8 cellular contexts compared by ENCODE assay signal in genomic region chr22:27885977-27886842, GRCh38. TPM values are rescaled to one million over a fixed set of nuclear protein-coding genes. Genes with fewer than 3 reads are reported as not detected.
DNase-seq lines count a peak whose midpoint lies in the region; ATAC-seq and TF ChIP-seq lines count a peak whose summit lies in the region.

No MANE protein-coding gene starts in this region.

- no peak overlapping the region for H3K4me2 ChIP-seq in PC-9

- H3K4me1 Mint-ChIP-seq in activated T-helper 2 cell treated with anti-CD3 and anti-CD28 coated beads, Interferon-gamma antibody, Interleukin-2, Interleukin-4, amounts not matched to agents 10 μg/mL and 5 μg/mL and 100 μg/mL, durations not matched to agents 14 hours and 24 hours and 36 hours (ENCODE audit: low read depth) = peaks cover 7% of the 10 kb centered on the region

- H3K4me3 ChIP-seq in AG04450 (ENCODE audit: low read depth, low read length) (no peak overlapping the region), GM12864 (ENCODE audit: low read depth, low read length) (no peak overlapping the region), PC-9 (no peak overlapping the region), body of pancreas (no peak overlapping the region)

- no peak overlapping the region for H3K27ac Mint-ChIP-seq in activated T-helper 2 cell treated with anti-CD3 and anti-CD28 coated beads, Interferon-gamma antibody, Interleukin-2, Interleukin-4, amounts not matched to agents 10 μg/mL and 5 μg/mL and 100 μg/mL, durations not matched to agents 14 hours and 24 hours and 36 hours

- TF ChIP-seq CTCF in AG04450 (IDR thresholded peaks at IDR 0.05; ENCODE audit: low read depth, low read length) (peak; percentile 82), GM12864 (IDR thresholded peaks at IDR 0.05; ENCODE audit: low read depth, low read length, missing control alignments) (peak; percentile 75), PC-9 (conservative IDR thresholded peaks at IDR 0.05) (peak; percentile 96), body of pancreas (IDR thresholded peaks at IDR 0.05) (peak; percentile 67 to 88 (median 79))

- no peaks in the 10 kb centered on the region for H3K9me3 Mint-ChIP-seq in activated T-helper 2 cell treated with anti-CD3 and anti-CD28 coated beads, Interferon-gamma antibody, Interleukin-2, Interleukin-4, amounts not matched to agents 10 μg/mL and 5 μg/mL and 100 μg/mL, durations not matched to agents 14 hours and 24 hours and 36 hours

- POLR2A ChIA-PET in AG04450 (lab: Yijun Ruan, JAX) = interaction anchor here (1.7 to 3.2 kb wide), 2 partner anchors 34 to 101 kb away, joined by 7 to 17 read pairs; partner anchors contain the start of gene PITPNB
- POLR2A ChIA-PET in PC-9 (lab: Charles Lee; ENCODE audit: unreplicated experiment) = no interaction called here

- H3F3A ChIP-seq in PC-9 (ENCODE audit: insufficient read depth, low read depth) = peaks cover 44% of the 10 kb centered on the region; the same call in 1 of the 2 replicates

- H3K27me3 ChIP-seq in AG04450 (ENCODE audit: control insufficient read depth, insufficient read depth, low read length) = no peaks in the 10 kb centered on the region
- no peaks in the 10 kb centered on the region for H3K27me3 ChIP-seq in PC-9 (ENCODE audit: insufficient read depth, low read depth)
- no peaks in the 10 kb centered on the region for H3K27me3 ChIP-seq in body of pancreas

- ATAC-seq in body of pancreas (peak; percentile 68), GM19023 (IDR thresholded peaks at IDR 0.05; ENCODE audit: unreplicated experiment) (no peak)

- H3K9me2 ChIP-seq in PC-9 (ENCODE audit: insufficient read depth) = no peaks in the 10 kb centered on the region

- H3K27me3 Mint-ChIP-seq in activated T-helper 2 cell treated with anti-CD3 and anti-CD28 coated beads, Interferon-gamma antibody, Interleukin-2, Interleukin-4, amounts not matched to agents 10 μg/mL and 5 μg/mL and 100 μg/mL, durations not matched to agents 14 hours and 24 hours and 36 hours (ENCODE audit: low read depth) = no peaks in the 10 kb centered on the region

- DNase-seq in AG04450 (ENCODE audit: low read depth, low spot score) (peak; percentile 91), GM12864 (ENCODE audit: low read depth) (no peak), PC-9 (peak; percentile 9 to 70), body of pancreas (peak; percentile 39 to 64 (median 46)), iris pigment epithelial cell (ENCODE audit: low read depth) (peak; percentile 93)
- peak; percentile 25 for DNase-seq in stimulated activated CD4-positive, alpha-beta T cell treated with anti-CD3 and anti-CD28 coated beads, Interleukin-2, amount 100 ng/mL, for 4 hours (ENCODE audit: low read depth)
- DNase-seq in activated T-helper 2 cell treated with anti-CD3 and anti-CD28 coated beads, Interferon-gamma antibody, Interleukin-2, Interleukin-4, amounts not matched to agents 10 μg/mL and 5 μg/mL and 100 μg/mL, durations not matched to agents 14 hours and 24 hours and 36 hours (ENCODE audit: low spot score) = no peak

- TF ChIP-seq POLR2A in body of pancreas (IDR thresholded peaks at IDR 0.05) = no peak

- peaks cover 13% of the 10 kb centered on the region for H3K79me2 ChIP-seq in PC-9 (ENCODE audit: low read depth)

- H3K9me3 ChIP-seq in AG04450 (ENCODE audit: control insufficient read depth, insufficient read depth, low read length) (no peaks in the 10 kb centered on the region), PC-9 (ENCODE audit: insufficient read depth, low read depth) (no peaks in the 10 kb centered on the region), body of pancreas (no peaks in the 10 kb centered on the region)

- H3K36me3 ChIP-seq in PC-9 (ENCODE audit: low read depth) (peaks cover 24% of the 10 kb centered on the region), body of pancreas (replicated peaks in 1 of 2; ENCODE audit: insufficient read depth in 1 of 2, low read depth in 2 of 2) (peaks cover 0 to 9% of the 10 kb centered on the region in 2 donors)

- peaks cover 59% of the 10 kb centered on the region for H4K20me1 ChIP-seq in PC-9 (ENCODE audit: insufficient read depth)

- H3K27ac ChIP-seq in AG04450 (ENCODE audit: low read depth, low read length) (peak overlapping the region; percentile 92), PC-9 (no peak overlapping the region), body of pancreas (peak overlapping the region in 1 of 4 donors; percentile 5)

- H2AFZ ChIP-seq in PC-9 = no peak overlapping the region

- H3K36me3 Mint-ChIP-seq in activated T-helper 2 cell treated with anti-CD3 and anti-CD28 coated beads, Interferon-gamma antibody, Interleukin-2, Interleukin-4, amounts not matched to agents 10 μg/mL and 5 μg/mL and 100 μg/mL, durations not matched to agents 14 hours and 24 hours and 36 hours (ENCODE audit: low read depth) = peaks cover 61% of the 10 kb centered on the region

- CTCF ChIA-PET in AG04450 (lab: Charles Lee) (interaction anchor here (0.6 to 3.3 kb wide), 26 partner anchors 8 to 544 kb away, joined by 3 to 17 read pairs (median 4); no protein-coding TSS in a partner anchor), PC-9 (lab: Charles Lee) (interaction anchor here (0.6 to 1.0 kb wide), 4 partner anchors 18 to 124 kb away, joined by 3 to 4 read pairs (median 3); no protein-coding TSS in a partner anchor)

- H3K4me1 ChIP-seq in PC-9 (replicated peaks; ENCODE audit: insufficient read depth) (peaks cover 7% of the 10 kb centered on the region), body of pancreas (peaks cover 18% of the 10 kb centered on the region)

- intact Hi-C loops in PC-9 (cut with micrococcal nuclease; ENCODE audit: unreplicated experiment) (loop anchor here (1.0 kb wide), 1 partner anchor 123 kb away; no protein-coding TSS in a partner anchor), body of pancreas (cut with DNase I) (loop anchor here (5.0 kb wide), 1 partner anchor 126 kb away; no protein-coding TSS in a partner anchor)
- intact Hi-C loops in activated T-helper 2 cell treated with anti-CD3 and anti-CD28 coated beads, Interferon-gamma antibody, Interleukin-2, Interleukin-4, amounts not matched to agents 10 μg/mL and 5 μg/mL and 100 μg/mL, durations not matched to agents 14 hours and 24 hours and 36 hours (cut with micrococcal nuclease) = loop anchor here (1.0 kb wide), 1 partner anchor 123 kb away; no protein-coding TSS in a partner anchor

- no TSS peak for BruUV-seq in PC-9 (replicated peaks; lab: Mats Ljungman, UMichigan)

- WGBS in body of pancreas, 2 donors = 79 to 84% methylated on average over 3 of the region's 3 CpGs

- no peak overlapping the region for H3K4me3 Mint-ChIP-seq in activated T-helper 2 cell treated with anti-CD3 and anti-CD28 coated beads, Interferon-gamma antibody, Interleukin-2, Interleukin-4, amounts not matched to agents 10 μg/mL and 5 μg/mL and 100 μg/mL, durations not matched to agents 14 hours and 24 hours and 36 hours (ENCODE audit: low read depth)

RNA-seq across cellular contexts. Expression of gene PITPNB, which starts 32.8 kb away (rescaled TPM):
- polyA plus RNA-seq in AG04450 (2011; rRNA removed) = 103 and 119 TPM in 2 replicates
- 89.6 and 111 TPM in 2 replicates for polyA minus RNA-seq in AG04450 (2011; rRNA and poly(A)+ RNA removed)
- total RNA-seq in PC-9 (2021) (37.1 and 49.6 TPM in 2 replicates), body of pancreas (10 to 100 TPM; 21.3 to 39.6 TPM)
- 138 and 142 TPM in 2 replicates for total RNA-seq in activated T-helper 2 cell treated with anti-CD3 and anti-CD28 coated beads, Interferon-gamma antibody, Interleukin-2, Interleukin-4, amounts not matched to agents 10 μg/mL and 5 μg/mL and 100 μg/mL, durations not matched to agents 14 hours and 24 hours and 36 hours

Comparison
In these comparisons a context has a peak if more than half of its experiments do, and no peak if none do; other contexts are left out.
1. DNase-seq: peak in AG04450 (single experiment), PC-9 (2 of 2), body of pancreas (4 of 4), iris pigment epithelial cell (single experiment) and stimulated activated CD4-positive, alpha-beta T cell treated with anti-CD3 and anti-CD28 coated beads, Interleukin-2, amount 100 ng/mL, for 4 hours (single experiment); none in GM12864 (single experiment) and activated T-helper 2 cell treated with anti-CD3 and anti-CD28 coated beads, Interferon-gamma antibody, Interleukin-2, Interleukin-4, amounts not matched to agents 10 μg/mL and 5 μg/mL and 100 μg/mL, durations not matched to agents 14 hours and 24 hours and 36 hours (single experiment).
2. Peak in every context shown above with its lines, with median percentiles within 50 percentile points of each other: CTCF ChIP-seq.